ENCODE assay signal across 1 cellular context in the genomic region with DNA sequence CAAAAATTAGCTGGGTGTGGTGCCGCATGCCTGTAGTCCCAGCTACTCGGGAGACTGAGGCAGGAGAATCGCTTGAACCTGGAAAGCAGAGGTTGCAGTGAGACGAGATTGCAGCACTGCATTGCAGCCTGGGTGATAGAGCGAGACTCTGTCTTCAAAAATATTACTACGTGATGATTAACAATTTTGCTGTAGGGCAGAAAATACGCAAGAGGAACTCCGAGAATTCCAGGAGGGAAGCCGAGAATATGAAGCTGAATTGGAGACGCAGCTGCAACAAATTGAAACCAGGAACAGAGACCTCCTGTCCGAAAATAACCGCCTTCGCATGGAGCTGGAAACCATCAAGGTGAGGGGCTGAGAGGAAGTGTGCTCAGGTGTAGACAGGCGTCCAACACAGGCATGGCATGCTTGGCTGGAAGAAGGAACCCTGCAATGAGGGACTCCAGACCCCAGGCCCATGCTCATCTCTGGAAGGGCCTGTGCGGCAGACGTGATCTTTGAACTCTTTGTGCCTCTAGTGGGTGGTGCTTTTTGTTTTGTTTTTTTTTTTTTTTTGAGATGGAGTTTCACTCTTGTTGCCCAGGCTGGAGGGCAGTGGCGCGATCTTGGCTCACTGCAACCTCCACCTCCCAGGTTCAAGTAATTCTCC.
TF ChIP-seq lines count a peak whose summit lies in the region.

No MANE protein-coding gene starts in this region.

TF ChIP-seq in IMR-90, 13 proteins besides CTCF, POLR2A, EP300 and RAD21 (continued from another document):
- TF ChIP-seq, protein P1, sequence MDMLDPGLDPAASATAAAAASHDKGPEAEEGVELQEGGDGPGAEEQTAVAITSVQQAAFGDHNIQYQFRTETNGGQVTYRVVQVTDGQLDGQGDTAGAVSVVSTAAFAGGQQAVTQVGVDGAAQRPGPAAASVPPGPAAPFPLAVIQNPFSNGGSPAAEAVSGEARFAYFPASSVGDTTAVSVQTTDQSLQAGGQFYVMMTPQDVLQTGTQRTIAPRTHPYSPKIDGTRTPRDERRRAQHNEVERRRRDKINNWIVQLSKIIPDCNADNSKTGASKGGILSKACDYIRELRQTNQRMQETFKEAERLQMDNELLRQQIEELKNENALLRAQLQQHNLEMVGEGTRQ (IDR thresholded peaks at IDR 0.05; ENCODE audit: low read depth, low read length) = no peak
- TF ChIP-seq, protein P2, sequence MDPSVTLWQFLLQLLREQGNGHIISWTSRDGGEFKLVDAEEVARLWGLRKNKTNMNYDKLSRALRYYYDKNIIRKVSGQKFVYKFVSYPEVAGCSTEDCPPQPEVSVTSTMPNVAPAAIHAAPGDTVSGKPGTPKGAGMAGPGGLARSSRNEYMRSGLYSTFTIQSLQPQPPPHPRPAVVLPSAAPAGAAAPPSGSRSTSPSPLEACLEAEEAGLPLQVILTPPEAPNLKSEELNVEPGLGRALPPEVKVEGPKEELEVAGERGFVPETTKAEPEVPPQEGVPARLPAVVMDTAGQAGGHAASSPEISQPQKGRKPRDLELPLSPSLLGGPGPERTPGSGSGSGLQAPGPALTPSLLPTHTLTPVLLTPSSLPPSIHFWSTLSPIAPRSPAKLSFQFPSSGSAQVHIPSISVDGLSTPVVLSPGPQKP (IDR thresholded peaks at IDR 0.05; ENCODE audit: borderline replicate concordance, low read depth, low read length) = no peak
- TF ChIP-seq MXI1 (IDR thresholded peaks at IDR 0.05; ENCODE audit: borderline replicate concordance, low read depth, low read length) (no peak), RFX5 (IDR thresholded peaks at IDR 0.05; ENCODE audit: low read depth, low read length) (no peak), CHD1 (IDR thresholded peaks at IDR 0.05; ENCODE audit: low read depth, low read length) (no peak), RCOR1 (IDR thresholded peaks at IDR 0.05; ENCODE audit: insufficient replicate concordance, low read length) (no peak), MAFK (IDR thresholded peaks at IDR 0.05; ENCODE audit: low read depth, low read length) (no peak), BHLHE40 (IDR thresholded peaks at IDR 0.05; ENCODE audit: low read depth, low read length) (no peak), MAZ (IDR thresholded peaks at IDR 0.05; ENCODE audit: borderline replicate concordance, low read depth, low read length) (no peak), CEBPB (IDR thresholded peaks at IDR 0.05; ENCODE audit: low read depth, low read length) (no peak), SMC3 (IDR thresholded peaks at IDR 0.05; ENCODE audit: low read depth, low read length) (no peak), FOS (IDR thresholded peaks at IDR 0.05; ENCODE audit: low read depth, low read length) (no peak)
